ENCODE assay signal across 7 cellular contexts in the genomic region with DNA sequence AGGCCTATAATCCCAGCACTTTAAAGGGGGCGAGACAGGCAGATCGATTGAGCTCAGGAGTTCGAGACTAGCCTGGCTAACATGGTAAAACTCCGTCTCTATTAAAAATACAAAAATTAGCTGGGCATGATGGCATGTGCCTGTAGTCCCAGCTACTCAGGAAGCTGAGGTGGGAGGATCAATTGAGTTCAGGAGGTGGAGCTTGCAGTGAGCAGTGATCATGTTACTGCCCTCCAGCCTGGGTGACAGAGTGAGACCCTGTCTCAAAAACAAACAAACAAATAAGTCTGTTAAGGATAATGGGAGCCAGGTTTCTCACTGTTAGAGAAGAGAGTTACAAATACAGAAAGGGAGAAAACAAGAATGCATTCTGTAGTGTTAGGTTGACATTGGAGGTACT.
DNase-seq lines count a peak whose midpoint lies in the region; TF ChIP-seq lines count a peak whose summit lies in the region.
"Not testable (repeated sequence)": the region's sequence is repeated elsewhere in the genome, so short reads cannot be mapped to it uniquely, and the experiment has no call there.

No MANE protein-coding gene starts in this region.

- not testable (repeated sequence) for H3K36me3 Mint-ChIP-seq in nephron progenitor cell (ENCODE audit: low read depth); progenitor cell of endocrine pancreas (ENCODE audit: insufficient read depth)

- H3K27me3 ChIP-seq in dorsolateral prefrontal cortex; layer of hippocampus (ENCODE audit: control insufficient read depth, insufficient read depth, low read length): not testable (repeated sequence)

- peak overlapping the region in 1 of 59 donors; percentile 19 for H3K4me3 ChIP-seq in dorsolateral prefrontal cortex

- H3K4me1 Mint-ChIP-seq in nephron progenitor cell, result peaks cover 15% of the 10 kb centered on the region
- H3K4me1 Mint-ChIP-seq in progenitor cell of endocrine pancreas (ENCODE audit: low read depth), result peaks cover 30% of the 10 kb centered on the region

- H3K9me3 Mint-ChIP-seq in nephron progenitor cell; progenitor cell of endocrine pancreas (ENCODE audit: low read depth): not testable (repeated sequence)

- H3K4me3 Mint-ChIP-seq in nephron progenitor cell; progenitor cell of endocrine pancreas (ENCODE audit: low read depth): not testable (repeated sequence)

- H3K27me3 Mint-ChIP-seq in nephron progenitor cell (ENCODE audit: low read depth, poor library complexity); progenitor cell of endocrine pancreas: not testable (repeated sequence)

- peak overlapping the region; percentile 60 for H3K27ac ChIP-seq in angular gyrus (ENCODE audit: low read depth, low read length)
- H3K27ac ChIP-seq in dorsolateral prefrontal cortex, result peak overlapping the region in 58 of 59 donors; percentile 32 to 94 (median 82)
- H3K27ac ChIP-seq in layer of hippocampus (ENCODE audit: low read depth, low read length), result peak overlapping the region; percentile 54

- intact Hi-C loops in dorsolateral prefrontal cortex (cut with DNase I), result loop anchor here in 1 of 2 donors (5.0 to 10.0 kb wide), 2 partner anchors 112 to 151 kb away; a partner anchor contains a TSS

- H3K27ac Mint-ChIP-seq in nephron progenitor cell, result not testable (repeated sequence)
- H3K27ac Mint-ChIP-seq in progenitor cell of endocrine pancreas, result peak overlapping the region; percentile 42

- not testable (repeated sequence) for TF ChIP-seq CTCF in dorsolateral prefrontal cortex (IDR thresholded peaks at IDR 0.05 in 54 of 56, conservative IDR thresholded peaks at IDR 0.05 in 2 of 56; ENCODE audit: low read depth in 1 of 56, partially characterized antibody in 56 of 56); nephron progenitor cell (IDR thresholded peaks at IDR 0.05); progenitor cell of endocrine pancreas (IDR thresholded peaks at IDR 0.05; ENCODE audit: unreplicated experiment)

- DNase-seq in ELF-1 (ENCODE audit: low read depth, low spot score) (peak; percentile 27), NCI-H748 (lab: John Stamatoyannopoulos, UW; ENCODE audit: unreplicated experiment) (peak; percentile 14), nephron progenitor cell (peak; percentile 6)
- not testable (repeated sequence) for DNase-seq in dorsolateral prefrontal cortex; progenitor cell of endocrine pancreas (ENCODE audit: low spot score, unreplicated experiment)
